9 cellular contexts compared by ENCODE assay signal in genomic region chrX:87900320-87900908, GRCh38.
DNase-seq lines count a peak whose midpoint lies in the region; ATAC-seq, FAIRE-seq and TF ChIP-seq lines count a peak whose summit lies in the region.
"Had no signal": no experiment of that assay in that cellular context is flagged by ENCODE, and none has a peak within 500 bp of the region (broad histone marks: within the 10 kb centered on the region; RNA-seq: fewer than 3 reads in every experiment).

No MANE protein-coding gene starts in this region.

- no peak for TF ChIP-seq RAD21 in A549 (conservative IDR thresholded peaks at IDR 0.05 in 1 of 2, IDR thresholded peaks at IDR 0.05 in 1 of 2)

- FAIRE-seq in A549 (lab: Jason Lieb, UNC), result no peak
- FAIRE-seq: G401.6 had no signal

- WGBS in A549 (ENCODE audit: missing lambda C conversion rate), result 8% methylated on average over 8 of the region's 8 CpGs

- peak overlapping the region; percentile 29; the same call in 1 of the 3 replicates for H3K4me3 ChIP-seq in A549

- H3K4me2 ChIP-seq in A549, result peak overlapping the region; percentile 42

- no peaks in the 10 kb centered on the region for H3K4me1 ChIP-seq in A549

- no peak for TF ChIP-seq EP300 in A549 (IDR thresholded peaks at IDR 0.05)

- no peaks in the 10 kb centered on the region for H3K9me3 ChIP-seq in A549

- no peak for TF ChIP-seq POLR2A in A549 (IDR thresholded peaks at IDR 0.05; ENCODE audit: low read length)

- ATAC-seq in A549 (no peak; a peak in 1 of 6 replicates), GM19023 (IDR thresholded peaks at IDR 0.05; ENCODE audit: unreplicated experiment) (peak; percentile 83), HG03095 (IDR thresholded peaks at IDR 0.05; ENCODE audit: unreplicated experiment) (peak; percentile 79)

- DNase-seq in A549 (ENCODE audit: low read depth in 1 of 2, low spot score in 1 of 2), result peak in 1 of 2 experiments; percentile 8
- DNase-seq in T-helper 9 cell, result peak; percentile 7
- DNase-seq in GF-D8 (lab: John Stamatoyannopoulos, UW), result no peak
- DNase-seq in GM10266 (ENCODE audit: extremely low spot score), result no peak
- DNase-seq in NCI-H526 (lab: John Stamatoyannopoulos, UW), result no peak
- DNase-seq in COLO829 (ENCODE audit: low spot score), result no peak

- H3K27ac ChIP-seq in A549, result no peak overlapping the region

- POLR2A ChIA-PET in A549 (lab: Yijun Ruan, JAX), result no interaction called here

- TF ChIP-seq CTCF in A549 (IDR thresholded peaks at IDR 0.05) (no peak), GM10266 (IDR thresholded peaks at IDR 0.05; ENCODE audit: control insufficient read depth, insufficient read depth, low read depth, missing control alignments) (no peak)

- CTCF ChIA-PET in A549 (lab: Yijun Ruan, JAX), result no interaction called here

TF ChIP-seq in A549, 52 proteins besides CTCF, POLR2A, EP300 and RAD21:
- TF ChIP-seq HDAC2 (IDR thresholded peaks at IDR 0.05) (no peak), CBX2 (IDR thresholded peaks at IDR 0.05; ENCODE audit: borderline replicate concordance, low read depth) (no peak), KDM5A (IDR thresholded peaks at IDR 0.05) (no peak), ATOH8 (CRISPR knock-in tag; IDR thresholded peaks at IDR 0.05; ENCODE audit: low read depth) (no peak)

Comparison
In these comparisons a context has a peak if more than half of its experiments do, and no peak if none do; other contexts are left out.
1. ATAC-seq: peak in GM19023 (single experiment) and HG03095 (single experiment); none in A549 (0 of 2).